29 cellular contexts compared by ENCODE assay signal in the genomic region with DNA sequence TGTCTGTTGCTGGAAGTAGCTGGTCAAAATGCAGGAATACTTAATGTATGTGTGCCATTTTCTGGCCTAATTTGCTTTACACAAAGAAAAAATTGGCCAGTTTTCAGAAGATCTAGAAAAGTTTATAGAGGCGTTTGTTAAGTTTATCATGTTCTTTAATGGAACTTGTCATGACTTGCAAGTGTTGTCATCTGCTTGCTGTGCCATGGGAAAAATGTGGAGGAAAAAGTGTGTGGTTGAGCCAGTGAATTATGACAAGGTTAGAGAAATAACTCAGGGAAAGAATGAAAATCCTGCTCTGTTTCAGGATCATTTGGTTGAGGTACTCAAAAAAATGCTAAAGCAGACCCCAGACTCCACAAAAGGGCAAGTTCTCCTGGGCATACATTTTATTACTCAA.
DNase-seq lines count a peak whose midpoint lies in the region; ATAC-seq, FAIRE-seq and TF ChIP-seq lines count a peak whose summit lies in the region.
"Had no signal": no experiment of that assay in that cellular context is flagged by ENCODE, and none has a peak within 500 bp of the region (broad histone marks: within the 10 kb centered on the region; RNA-seq: fewer than 3 reads in every experiment).

No MANE protein-coding gene starts in this region.

- H3K4me1 ChIP-seq in breast epithelium (no peaks in the 10 kb centered on the region), foreskin keratinocyte (no peaks in the 10 kb centered on the region)
- H3K4me1 ChIP-seq: BE2C, BLaER1 had no signal

- peaks cover 9 to 11% of the 10 kb centered on the region in 2 donors for H3K9me3 ChIP-seq in breast epithelium
- H3K9me3 ChIP-seq: BE2C had no signal

- H3K27ac ChIP-seq in breast epithelium: no peak overlapping the region
- no peak overlapping the region for H3K27ac ChIP-seq in foreskin keratinocyte
- no peak overlapping the region for H3K27ac ChIP-seq in caudate nucleus (ENCODE audit: low read depth, low read length)
- H3K27ac ChIP-seq: 22Rv1, BLaER1 had no signal

- no peak for FAIRE-seq in bronchial epithelial cell (lab: Jason Lieb, UNC)
- FAIRE-seq: A204.1, GM12878, GM12892, GM18507 had no signal

- intact Hi-C loops in MCF 10A (cut with micrococcal nuclease): no loop called here
- intact Hi-C loops in breast epithelium (cut with DNase I; ENCODE audit: low total_unique reads): no loop called here

- H3K27me3 Mint-ChIP-seq in MCF 10A (ENCODE audit: insufficient read depth, unreplicated experiment) (no peaks in the 10 kb centered on the region), neural crest cell (ENCODE audit: low read depth) (no peaks in the 10 kb centered on the region)
- H3K27me3 Mint-ChIP-seq: CD4-positive, alpha-beta memory T cell; CD4-positive, CD25-positive, alpha-beta regulatory T cell had no signal

- TF ChIP-seq CTCF in MCF 10A (IDR thresholded peaks at IDR 0.05; ENCODE audit: unreplicated experiment): no peak
- TF ChIP-seq CTCF in breast epithelium (IDR thresholded peaks at IDR 0.05): no peak
- TF ChIP-seq CTCF in bronchial epithelial cell (IDR thresholded peaks at IDR 0.05; ENCODE audit: insufficient read depth, low read length, severe bottlenecking): no peak
- TF ChIP-seq CTCF in foreskin keratinocyte (conservative IDR thresholded peaks at IDR 0.05): no peak
- TF ChIP-seq CTCF in neural crest cell (conservative IDR thresholded peaks at IDR 0.05): no peak

- TF ChIP-seq POLR2A in breast epithelium (IDR thresholded peaks at IDR 0.05): no peak

- DNase-seq in MCF 10A (ENCODE audit: unreplicated experiment): peak; percentile 13
- no peak for DNase-seq in breast epithelium (ENCODE audit: low spot score in 2 of 2)
- peak; percentile 64 for DNase-seq in bronchial epithelial cell (ENCODE audit: low read depth)
- DNase-seq in foreskin keratinocyte: peak; percentile 32 to 55
- no peak for DNase-seq in neural crest cell (ENCODE audit: low read depth, low spot score)
- DNase-seq in 8988T: no peak
- no peak for DNase-seq in caudate nucleus (lab: John Stamatoyannopoulos, UW)
- DNase-seq in T1000 (lab: John Stamatoyannopoulos, UW): no peak
- DNase-seq: ACHN; BE2C; C1 segment of cervical spinal cord; CD4-positive, alpha-beta memory T cell; CD4-positive, CD25-positive, alpha-beta regulatory T cell; CD8-positive, alpha-beta memory T cell; COR-L47; DMS 273 treated with DMSO at 0.1 percent for 48 hours; DMS153; DMS53; DMS79; DND-41; EL; GDM1 had no signal

- H3K27ac Mint-ChIP-seq in MCF 10A (ENCODE audit: low read depth, unreplicated experiment): peak overlapping the region; percentile 10
- peak overlapping the region; percentile 31 for H3K27ac Mint-ChIP-seq in neural crest cell (ENCODE audit: unreplicated experiment)
- H3K27ac Mint-ChIP-seq: CD14-positive monocyte; CD4-positive, alpha-beta memory T cell; CD4-positive, CD25-positive, alpha-beta regulatory T cell; CD8-positive, alpha-beta memory T cell had no signal

- H3K27me3 ChIP-seq in breast epithelium (no peaks in the 10 kb centered on the region), bronchial epithelial cell (ENCODE audit: control insufficient read depth, insufficient read depth, low read length) (no peaks in the 10 kb centered on the region), foreskin keratinocyte (no peaks in the 10 kb centered on the region)
- H3K27me3 ChIP-seq: BE2C, BLaER1 had no signal

- H3K36me3 Mint-ChIP-seq in MCF 10A (ENCODE audit: insufficient read depth, unreplicated experiment) (no peaks in the 10 kb centered on the region), neural crest cell (ENCODE audit: low read depth) (peaks cover 8% of the 10 kb centered on the region)
- H3K36me3 Mint-ChIP-seq: CD14-positive monocyte; CD4-positive, alpha-beta memory T cell; CD4-positive, CD25-positive, alpha-beta regulatory T cell had no signal

- H3K4me1 Mint-ChIP-seq in MCF 10A (ENCODE audit: insufficient read depth, unreplicated experiment): no peaks in the 10 kb centered on the region
- no peaks in the 10 kb centered on the region for H3K4me1 Mint-ChIP-seq in neural crest cell
- H3K4me1 Mint-ChIP-seq: CD14-positive monocyte; CD4-positive, alpha-beta memory T cell; CD4-positive, CD25-positive, alpha-beta regulatory T cell had no signal

- H3K9me3 Mint-ChIP-seq in MCF 10A (ENCODE audit: unreplicated experiment): peaks cover 2% of the 10 kb centered on the region
- peaks cover 10% of the 10 kb centered on the region for H3K9me3 Mint-ChIP-seq in neural crest cell

- H3K36me3 ChIP-seq in breast epithelium: no peaks in the 10 kb centered on the region
- H3K36me3 ChIP-seq in bronchial epithelial cell (ENCODE audit: control insufficient read depth, insufficient read depth, low read length): no peaks in the 10 kb centered on the region
- H3K36me3 ChIP-seq: BE2C, BLaER1 had no signal

- POLR2A ChIA-PET in MCF 10A (lab: Yijun Ruan, JAX): interaction anchor here (0.6 kb wide), 2 partner anchors 41 to 962 kb away, joined by 3 read pairs; no protein-coding TSS in a partner anchor

- H3K4me3 Mint-ChIP-seq in MCF 10A (ENCODE audit: unreplicated experiment) (no peak overlapping the region), neural crest cell (no peak overlapping the region)
- H3K4me3 Mint-ChIP-seq: CD14-positive monocyte; CD4-positive, alpha-beta memory T cell; CD4-positive, CD25-positive, alpha-beta regulatory T cell; CD8-positive, alpha-beta memory T cell had no signal

- no TSS peak for BruUV-seq in MCF 10A (replicated peaks; lab: Mats Ljungman, UMichigan)

- H3K4me3 ChIP-seq in breast epithelium (no peak overlapping the region), bronchial epithelial cell (ENCODE audit: low read depth, low read length) (no peak overlapping the region)
- H3K4me3 ChIP-seq: BLaER1, GM12878 had no signal

- CTCF ChIA-PET in MCF 10A (lab: Yijun Ruan, JAX): interaction anchor here (0.6 to 1.0 kb wide), 4 partner anchors 12 to 363 kb away, joined by 3 to 4 read pairs (median 3); no protein-coding TSS in a partner anchor

- ATAC-seq in foreskin keratinocyte: no peak
- ATAC-seq: GM12878 had no signal

Comparison
In these comparisons a context has a peak if more than half of its experiments do, and no peak if none do; other contexts are left out.
1. DNase-seq: peak in MCF 10A (single experiment), bronchial epithelial cell (single experiment) and foreskin keratinocyte (2 of 2); none in breast epithelium (0 of 2), neural crest cell (single experiment), 8988T (single experiment), caudate nucleus (0 of 61) and T1000 (single experiment).